Comparison of ENCODE assay signal across 9 cellular contexts in genomic region chr11:12674571-12674935, GRCh38. TPM values are rescaled to one million over a fixed set of nuclear protein-coding genes. Genes with fewer than 3 reads are reported as not detected.
A peak's percentile ranks its signal among the peaks of the same experiment; 100 is the strongest.
DNase-seq lines count a peak whose midpoint lies in the region; ATAC-seq and TF ChIP-seq lines count a peak whose summit lies in the region.
"Had no signal": no experiment of that assay in that cellular context is flagged by ENCODE, and none has a peak within 500 bp of the region (broad histone marks: within the 10 kb centered on the region; RNA-seq: fewer than 3 reads in every experiment).

No MANE protein-coding gene starts in this region.

- no peak overlapping the region for H3K27ac ChIP-seq in CD8-positive, alpha-beta T cell (ENCODE audit: low read depth, low read length)
- H3K27ac ChIP-seq in OCI-LY7 (ENCODE audit: low read depth, low read length, poor library complexity, severe bottlenecking) (no peak overlapping the region), gastroesophageal sphincter (peak overlapping the region; percentile 97 to 100 (median 99))

- no peak overlapping the region for H2AFZ ChIP-seq in OCI-LY7 (ENCODE audit: low read length)

- no CpG with 5 or more reads among the region's 46 CpGs for WGBS in gastroesophageal sphincter (ENCODE audit: low coverage in 1 of 2), 2 donors

- POLR2A ChIA-PET in CD8-positive, alpha-beta T cell (lab: Charles Lee), result no interaction called here
- POLR2A ChIA-PET in OCI-LY7 (lab: Charles Lee), result no interaction called here

- H3K79me2 ChIP-seq in OCI-LY7 (ENCODE audit: insufficient read depth, low read depth, low read length), result no peaks in the 10 kb centered on the region; the same call in 1 of the 2 replicates

- H3K36me3 Mint-ChIP-seq in CD8-positive, alpha-beta T cell, result no peaks in the 10 kb centered on the region
- H3K36me3 Mint-ChIP-seq: IgD-negative memory B cell had no signal

- H3K4me3 ChIP-seq in CD8-positive, alpha-beta T cell (ENCODE audit: low read depth, low read length), result no peak overlapping the region
- H3K4me3 ChIP-seq in OCI-LY7 (ENCODE audit: low read depth, low read length, poor library complexity, severe bottlenecking) (peak overlapping the region; percentile 73), gastroesophageal sphincter (peak overlapping the region; percentile 84 to 89), skeletal muscle cell (ENCODE audit: low read depth, low read length) (peak overlapping the region; percentile 72)

- peaks cover 67% of the 10 kb centered on the region for H3K27me3 Mint-ChIP-seq in CD8-positive, alpha-beta T cell (ENCODE audit: low read depth)

- BruUV-seq in OCI-LY7 (replicated peaks; lab: Mats Ljungman, UMichigan), result no TSS peak

- H3K4me3 Mint-ChIP-seq in CD8-positive, alpha-beta T cell, result no peak overlapping the region

- H4K20me1 ChIP-seq in OCI-LY7 (ENCODE audit: insufficient read depth, low read length), result peaks cover 3% of the 10 kb centered on the region; the same call in 1 of the 2 replicates

- CTCF ChIA-PET in CD8-positive, alpha-beta T cell (lab: Charles Lee), result no interaction called here
- CTCF ChIA-PET in OCI-LY7 (lab: Charles Lee; ENCODE audit: unreplicated experiment), result no interaction called here

- intact Hi-C loops in CD8-positive, alpha-beta T cell (cut with DNase I, micrococcal nuclease), result no loop called here
- intact Hi-C loops in OCI-LY7 (cut with micrococcal nuclease; ENCODE audit: unreplicated experiment), result loop anchor here (10.0 kb wide), 1 partner anchor 210 kb away; no protein-coding TSS in a partner anchor

- H3K36me3 ChIP-seq in CD8-positive, alpha-beta T cell (ENCODE audit: insufficient read depth, low read length), result no peaks in the 10 kb centered on the region
- H3K36me3 ChIP-seq in OCI-LY7 (ENCODE audit: insufficient read depth, low read length) (no peaks in the 10 kb centered on the region), gastroesophageal sphincter (no peaks in the 10 kb centered on the region)

- peaks cover 8% of the 10 kb centered on the region for H3K4me1 ChIP-seq in CD8-positive, alpha-beta T cell (ENCODE audit: insufficient read depth, low read length)
- H3K4me1 ChIP-seq in OCI-LY7 (ENCODE audit: insufficient read depth, low read length, poor library complexity, severe bottlenecking), result peaks cover 3% of the 10 kb centered on the region
- H3K4me1 ChIP-seq in gastroesophageal sphincter, result peaks cover 4 to 41% (median 9%) of the 10 kb centered on the region in 3 donors

- H3K4me2 ChIP-seq in OCI-LY7 (ENCODE audit: low read length), result no peak overlapping the region

- H3K9me3 Mint-ChIP-seq in CD8-positive, alpha-beta T cell, result no peaks in the 10 kb centered on the region

- no peak for DNase-seq in CD8-positive, alpha-beta T cell
- DNase-seq in OCI-LY7 (ENCODE audit: low spot score), result peak; percentile 24
- no peak for DNase-seq in skeletal muscle cell (ENCODE audit: low read depth)
- DNase-seq in NK-92 (lab: John Stamatoyannopoulos, UW; ENCODE audit: unreplicated experiment), result no peak
- no peak for DNase-seq in OCI-M1 (lab: John Stamatoyannopoulos, UW)
- no peak for DNase-seq in DMS153 treated with DMSO at 0.1 percent for 48 hours (lab: John Stamatoyannopoulos, UW; ENCODE audit: unreplicated experiment)

- peaks cover 40% of the 10 kb centered on the region for H3K27me3 ChIP-seq in CD8-positive, alpha-beta T cell (ENCODE audit: insufficient read depth, low read length)
- no peaks in the 10 kb centered on the region for H3K27me3 ChIP-seq in gastroesophageal sphincter

- H3K9me3 ChIP-seq in CD8-positive, alpha-beta T cell (ENCODE audit: low read length), result no peaks in the 10 kb centered on the region
- H3K9me3 ChIP-seq in OCI-LY7 (ENCODE audit: low read length) (no peaks in the 10 kb centered on the region), gastroesophageal sphincter (no peaks in the 10 kb centered on the region)

- no peak overlapping the region for H3K27ac Mint-ChIP-seq in CD8-positive, alpha-beta T cell
- H3K27ac Mint-ChIP-seq: IgD-negative memory B cell had no signal

- ATAC-seq in CD8-positive, alpha-beta T cell, result peak; percentile 16
- ATAC-seq in GM21515 (IDR thresholded peaks at IDR 0.05; ENCODE audit: unreplicated experiment) (peak; percentile 23), gastroesophageal sphincter (peak; percentile 48)

- no peak for TF ChIP-seq POLR2A in gastroesophageal sphincter (IDR thresholded peaks at IDR 0.05)

- TF ChIP-seq EP300 in gastroesophageal sphincter (IDR thresholded peaks at IDR 0.05), result no peak

- H3K9me2 ChIP-seq in OCI-LY7 (ENCODE audit: insufficient read depth, low read length), result no peaks in the 10 kb centered on the region

- TF ChIP-seq CTCF in CD8-positive, alpha-beta T cell (IDR thresholded peaks at IDR 0.05), result no peak
- TF ChIP-seq CTCF in OCI-LY7 (conservative IDR thresholded peaks at IDR 0.05; ENCODE audit: low read length) (no peak), gastroesophageal sphincter (IDR thresholded peaks at IDR 0.05) (no peak)

- peaks cover 9% of the 10 kb centered on the region for H3K4me1 Mint-ChIP-seq in CD8-positive, alpha-beta T cell (ENCODE audit: low read depth)

RNA-seq across cellular contexts. Expression of gene TEAD1, which starts 0.3 kb away (rescaled TPM):
- not detected for total RNA-seq in CD8-positive, alpha-beta T cell
- 10.8 and 11.5 TPM in 2 replicates for total RNA-seq in OCI-LY7 (2014; rRNA removed; shearing (Covaris generic))
- total RNA-seq in OCI-LY7 (2022) (3.6 and 5.6 TPM in 2 replicates), gastroesophageal sphincter (100 to 1,000 TPM; 184 to 272 (median 208) TPM)

Comparison
In these comparisons a context has a peak if more than half of its experiments do, and no peak if none do; other contexts are left out.
1. H3K27ac ChIP-seq: peak in gastroesophageal sphincter (4 of 4); none in CD8-positive, alpha-beta T cell (single experiment) and OCI-LY7 (single experiment).
2. RNA of gene TEAD1, which starts 0.3 kb away (total RNA-seq): 184 to 272 TPM in gastroesophageal sphincter; 3.6 to 11.5 TPM in OCI-LY7 and not detected in CD8-positive, alpha-beta T cell; every median in the first group is over 10 times any median in the second.
3. Peak in every context shown above with its lines, with median percentiles within 50 percentile points of each other: ATAC-seq.